In genomic region chr10:75294866-75295692, GRCh38 we compare ENCODE assay signal across 1 cellular context.
TF ChIP-seq lines count a peak whose summit lies in the region.

No MANE protein-coding gene starts in this region.

TF ChIP-seq in HepG2, 621 proteins besides CTCF, POLR2A, EP300 and RAD21 (continued from another document and continues in another):
- TF ChIP-seq GMEB1 (CRISPR knock-in tag; IDR thresholded peaks at IDR 0.05; ENCODE audit: borderline replicate concordance) (no peak), SKI (IDR thresholded peaks at IDR 0.05; ENCODE audit: partially characterized antibody) (peak; percentile 31), BATF2 (CRISPR knock-in tag; IDR thresholded peaks at IDR 0.05) (0 out of 2 replicates have a peak, but pooled peaks have one; percentile 28), LCORL (IDR thresholded peaks at IDR 0.05) (no peak), LCORL (CRISPR knock-in tag; IDR thresholded peaks at IDR 0.05) (0 out of 2 replicates have a peak, but pooled peaks have one; percentile 14), HMGXB4 (CRISPR knock-in tag; IDR thresholded peaks at IDR 0.05; ENCODE audit: borderline replicate concordance in 1 of 2, low read depth in 1 of 2) (no peak), UBTF (CRISPR knock-in tag; IDR thresholded peaks at IDR 0.05) (peak; percentile 43; the same call in 1 of the 2 replicates), PTBP1 (IDR thresholded peaks at IDR 0.05; ENCODE audit: low read depth, low read length, poor library complexity, severe bottlenecking) (no peak), SP140L (CRISPR knock-in tag; IDR thresholded peaks at IDR 0.05; ENCODE audit: borderline replicate concordance) (no peak), ZBTB21 (CRISPR knock-in tag; IDR thresholded peaks at IDR 0.05) (peak; percentile 53; the same call in 1 of the 2 replicates), PRDM15 (CRISPR knock-in tag; IDR thresholded peaks at IDR 0.05) (peak; percentile 86), SAP130 (CRISPR knock-in tag; IDR thresholded peaks at IDR 0.05; ENCODE audit: low read depth) (peak; percentile 70), PHF5A (CRISPR knock-in tag; IDR thresholded peaks at IDR 0.05; ENCODE audit: low read depth, unreplicated experiment) (no peak), ZFYVE20 (CRISPR knock-in tag; IDR thresholded peaks at IDR 0.05; ENCODE audit: borderline replicate concordance, low read depth) (no peak), ZFP82 (CRISPR knock-in tag; IDR thresholded peaks at IDR 0.05; ENCODE audit: borderline replicate concordance) (0 out of 2 replicates have a peak, but pooled peaks have one; percentile 43), CREB1 (IDR thresholded peaks at IDR 0.05) (peak; percentile 68), CREB1 (CRISPR knock-in tag; IDR thresholded peaks at IDR 0.05) (no peak), HDAC6 (IDR thresholded peaks at IDR 0.05; ENCODE audit: low read depth, low read length) (no peak), NR1H2 (CRISPR knock-in tag; IDR thresholded peaks at IDR 0.05; ENCODE audit: borderline replicate concordance, low read depth) (no peak), ARID5B (CRISPR knock-in tag; IDR thresholded peaks at IDR 0.05) (peak; percentile 39), TBX2 (CRISPR knock-in tag; IDR thresholded peaks at IDR 0.05; ENCODE audit: borderline replicate concordance) (peak; percentile 38; the same call in 1 of the 2 replicates), ZNF451 (CRISPR knock-in tag; IDR thresholded peaks at IDR 0.05) (0 out of 2 replicates have a peak, but pooled peaks have one; percentile 32), ZNF142 (CRISPR knock-in tag; IDR thresholded peaks at IDR 0.05) (0 out of 2 replicates have a peak, but pooled peaks have one; percentile 46), IRX3 (CRISPR knock-in tag; IDR thresholded peaks at IDR 0.05; ENCODE audit: borderline replicate concordance, low read depth) (no peak), KLF13 (CRISPR knock-in tag; IDR thresholded peaks at IDR 0.05) (no peak), MIER3 (CRISPR knock-in tag; IDR thresholded peaks at IDR 0.05; ENCODE audit: borderline replicate concordance) (peak; percentile 45; the same call in 1 of the 2 replicates), MEIS2 (CRISPR knock-in tag; IDR thresholded peaks at IDR 0.05) (peak; percentile 99), ARID4A (CRISPR knock-in tag; IDR thresholded peaks at IDR 0.05; ENCODE audit: borderline replicate concordance) (peak; percentile 36; the same call in 1 of the 2 replicates), ZSCAN25 (CRISPR knock-in tag; IDR thresholded peaks at IDR 0.05) (peak; percentile 17)
